ENCODE assay signal across 8 cellular contexts in genomic region chr12:110744176-110744575, GRCh38. TPM values are rescaled to one million over a fixed set of nuclear protein-coding genes. Genes with fewer than 3 reads are reported as not detected.
DNase-seq lines count a peak whose midpoint lies in the region; ATAC-seq lines count a peak whose summit lies in the region.

No MANE protein-coding gene starts in this region.

- DNase-seq in A172 (ENCODE audit: low spot score) (peak; percentile 67), caudate nucleus (lab: John Stamatoyannopoulos, UW) (peak in 58 of 61 donors; percentile 20 to 92 (median 76)), CD1c-positive myeloid dendritic cell (ENCODE audit: extremely low spot score) (no peak), SKM-1 treated with dmso at 0.1 percent for 144 hours (lab: John Stamatoyannopoulos, UW; ENCODE audit: unreplicated experiment) (no peak)

- ATAC-seq in GM21381 (IDR thresholded peaks at IDR 0.05; ENCODE audit: unreplicated experiment) = no peak
- no peak for ATAC-seq in GM19455 (IDR thresholded peaks at IDR 0.05; ENCODE audit: unreplicated experiment)

- WGBS in HUES64 = 73% methylated on average over 4 of the region's 4 CpGs
- 43 to 93% methylated on average over 1 to 3 of the region's 4 CpGs for WGBS in mesodermal cell (ENCODE audit: insufficient coverage in 2 of 2), 2 experiments

- H3K4me1 ChIP-seq in HUES64 (ENCODE audit: insufficient read depth, low read length) = peaks cover 19% of the 10 kb centered on the region
- H3K4me1 ChIP-seq in mesodermal cell (ENCODE audit: control insufficient read depth, insufficient read depth, low read length, poor library complexity, severe bottlenecking) = peaks cover 12% of the 10 kb centered on the region

- H3K4me3 ChIP-seq in HUES64 (ENCODE audit: low read length) (peak overlapping the region; percentile 91), mesodermal cell (ENCODE audit: extremely low read depth, insufficient read depth, low read length, poor library complexity, severe bottlenecking) (peak overlapping the region; percentile 90)

- H3K27me3 ChIP-seq in HUES64 (ENCODE audit: insufficient read depth, low read length) = no peaks in the 10 kb centered on the region

- peak overlapping the region; percentile 97 for H3K9ac ChIP-seq in HUES64 (ENCODE audit: low read depth, low read length)

- H3K27ac ChIP-seq in HUES64 (ENCODE audit: low read depth, low read length) = no peak overlapping the region
- H3K27ac ChIP-seq in caudate nucleus (ENCODE audit: low read depth, low read length) = peak overlapping the region; percentile 75
- H3K27ac ChIP-seq in mesodermal cell (ENCODE audit: low read depth, low read length, severe bottlenecking) = no peak overlapping the region

- H3K9me3 ChIP-seq in HUES64 (ENCODE audit: insufficient read depth, low read depth, low read length) (no peaks in the 10 kb centered on the region), mesodermal cell (ENCODE audit: control insufficient read depth, low read length) (no peaks in the 10 kb centered on the region)

- peaks cover 7% of the 10 kb centered on the region; the same call in 1 of the 2 replicates for H3K36me3 ChIP-seq in HUES64 (ENCODE audit: insufficient read depth, low read length)
- no peaks in the 10 kb centered on the region for H3K36me3 ChIP-seq in mesodermal cell (ENCODE audit: control insufficient read depth, insufficient read depth, low read length)

RNA-seq across cellular contexts. Expression of gene PPP1CC, which starts 1.5 kb away (rescaled TPM):
- 195 and 212 TPM in 2 replicates for total RNA-seq in A172 (2014; rRNA removed; shearing (Covaris generic))
- 288 TPM for polyA plus RNA-seq in HUES64 (2013, experiment 1 of 2)
- polyA plus RNA-seq in HUES64 (2013, experiment 2 of 2) = 290 TPM
- 221 TPM for polyA plus RNA-seq in mesodermal cell (2013, experiment 1 of 2)
- polyA plus RNA-seq in mesodermal cell (2013, experiment 2 of 2) = 241 TPM

RNA-seq across cellular contexts. Expression of gene HVCN1, which starts 55.3 kb away (rescaled TPM):
- 0.14 and 0.95 TPM in 2 replicates for total RNA-seq in A172 (2014; rRNA removed; shearing (Covaris generic))
- 5.1 TPM for polyA plus RNA-seq in HUES64 (2013, experiment 1 of 2)
- polyA plus RNA-seq in HUES64 (2013, experiment 2 of 2) = 8.3 TPM
- polyA plus RNA-seq in mesodermal cell (2013, experiment 1 of 2) = 14.0 TPM
- 12.5 TPM for polyA plus RNA-seq in mesodermal cell (2013, experiment 2 of 2)

Comparison
In these comparisons a context has a peak if more than half of its experiments do, and no peak if none do; other contexts are left out.
1. DNase-seq: peak in A172 (single experiment) and caudate nucleus (58 of 61); none in CD1c-positive myeloid dendritic cell (single experiment) and SKM-1 treated with dmso at 0.1 percent for 144 hours (single experiment).